In genomic region chr16:69132424-69133252, GRCh38 we compare ENCODE assay signal across 8 cellular contexts. TPM values are rescaled to one million over a fixed set of nuclear protein-coding genes. Genes with fewer than 3 reads are reported as not detected.
DNase-seq lines count a peak whose midpoint lies in the region; ATAC-seq and TF ChIP-seq lines count a peak whose summit lies in the region.

TSS of gene CHTF8 (minus strand) at chr16:69132588. CDS start at chr16:69121458, 11,130 bp downstream.
TSS of gene UTP4 (plus strand) at chr16:69132649. CDS start at chr16:69133460, 811 bp downstream.

- H3K27me3 ChIP-seq in endodermal cell (ENCODE audit: control insufficient read depth, insufficient read depth, low read length, poor library complexity, severe bottlenecking): no peaks in the 10 kb centered on the region

- H3K4me1 ChIP-seq in endodermal cell (ENCODE audit: control insufficient read depth, insufficient read depth, low read length) (no peaks in the 10 kb centered on the region), mesodermal cell (ENCODE audit: control insufficient read depth, insufficient read depth, low read length, poor library complexity, severe bottlenecking) (peaks cover 15% of the 10 kb centered on the region)

- TF ChIP-seq CTCF in CD14-positive monocyte (IDR thresholded peaks at IDR 0.05): no peak
- TF ChIP-seq CTCF in endodermal cell (conservative IDR thresholded peaks at IDR 0.05): no peak

- peaks cover 0 to 1% (median 0%) of the 10 kb centered on the region in 3 donors for H3K27me3 Mint-ChIP-seq in CD14-positive monocyte (ENCODE audit: low read depth in 3 of 3)
- H3K27me3 Mint-ChIP-seq in endodermal cell (ENCODE audit: insufficient read depth): no peaks in the 10 kb centered on the region

- no peaks in the 10 kb centered on the region for H3K9me3 Mint-ChIP-seq in CD14-positive monocyte
- H3K9me3 Mint-ChIP-seq in endodermal cell: no peaks in the 10 kb centered on the region

- H3K27ac Mint-ChIP-seq in CD14-positive monocyte: peak within 1 kb of the TSS; percentile 90 to 95 (median 93)
- peak within 1 kb of the TSS; percentile 91 for H3K27ac Mint-ChIP-seq in endodermal cell

- H3K9me3 ChIP-seq in endodermal cell (ENCODE audit: control insufficient read depth, low read length) (no peaks in the 10 kb centered on the region), mesodermal cell (ENCODE audit: control insufficient read depth, low read length) (no peaks in the 10 kb centered on the region)

- H3K4me1 Mint-ChIP-seq in CD14-positive monocyte (peaks cover 36% of the 10 kb centered on the region), endodermal cell (peaks cover 28% of the 10 kb centered on the region)

- intact Hi-C loops in CD14-positive monocyte (cut with micrococcal nuclease): loop anchor here (5.0 to 10.0 kb wide), 3 partner anchors 52 to 595 kb away; partner anchors contain the start of genes SNTB2 (in 1 of the 2), VPS4A (in 1 of the 2) and ZFP90 (in 1 of the 2)

- H3K4me3 Mint-ChIP-seq in CD14-positive monocyte: peak within 1 kb of the TSS; percentile 95 to 96
- H3K4me3 Mint-ChIP-seq in endodermal cell: peak within 1 kb of the TSS; percentile 97

- H3K36me3 ChIP-seq in endodermal cell (ENCODE audit: control insufficient read depth, insufficient read depth, low read length) (peaks cover 36% of the 10 kb centered on the region), mesodermal cell (ENCODE audit: control insufficient read depth, insufficient read depth, low read length) (peaks cover 60% of the 10 kb centered on the region)

- ATAC-seq in GM19328 (IDR thresholded peaks at IDR 0.05; ENCODE audit: unreplicated experiment): peak; percentile 82
- peak; percentile 44 for ATAC-seq in HG03469 (IDR thresholded peaks at IDR 0.05; ENCODE audit: unreplicated experiment)

- H3K36me3 Mint-ChIP-seq in CD14-positive monocyte (peaks cover 11 to 20% of the 10 kb centered on the region in 2 donors), endodermal cell (ENCODE audit: low read depth) (peaks cover 30% of the 10 kb centered on the region)

- 0% methylated on average over 17 to 78 of the region's 78 CpGs for WGBS in endodermal cell (ENCODE audit: insufficient coverage in 1 of 2, insufficient read length in 1 of 2), 2 experiments
- WGBS in mesodermal cell (ENCODE audit: insufficient coverage in 2 of 2), 2 experiments: 0 to 2% methylated on average over 43 to 58 of the region's 78 CpGs

- peak within 1 kb of the TSS; percentile 95 for H3K9ac ChIP-seq in endodermal cell (ENCODE audit: extremely low read depth, low read length, poor library complexity, severe bottlenecking)

- peak within 1 kb of the TSS; percentile 88 for H3K27ac ChIP-seq in endodermal cell (ENCODE audit: low read depth, low read length)
- H3K27ac ChIP-seq in mesodermal cell (ENCODE audit: low read depth, low read length, severe bottlenecking): peak within 1 kb of the TSS; percentile 88

- H3K4me3 ChIP-seq in endodermal cell (ENCODE audit: low read length) (peak within 1 kb of the TSS; percentile 99), mesodermal cell (ENCODE audit: extremely low read depth, insufficient read depth, low read length, poor library complexity, severe bottlenecking) (peak within 1 kb of the TSS; percentile 83)

- peak; percentile 80 for DNase-seq in CD14-positive monocyte (ENCODE audit: low spot score)
- DNase-seq in NOMO-1 treated with dmso at 0.1 percent for 144 hours (lab: John Stamatoyannopoulos, UW; ENCODE audit: unreplicated experiment): peak; percentile 79
- DNase-seq in activated CD8-positive, alpha-beta memory T cell treated with anti-CD3 and anti-CD28 coated beads for 48 hours (ENCODE audit: low read depth in 2 of 3, low spot score in 2 of 3): peak; percentile 73 to 76 (median 73)
- DNase-seq in endodermal cell: peak; percentile 94
- peak; percentile 74 for DNase-seq in stimulated activated CD8-positive, alpha-beta memory T cell treated with anti-CD3 and anti-CD28 coated beads, Interleukin-15, amount 100 ng/mL, for 24 hours (ENCODE audit: low read depth)

RNA-seq across cellular contexts. Expression of gene CHTF8, which starts in this region (rescaled TPM):
- 100 to 1,000 TPM; 158 to 172 TPM for polyA plus RNA-seq in CD14-positive monocyte
- total RNA-seq in endodermal cell: 100 to 1,000 TPM; 105 to 142 TPM
- 122 TPM for polyA plus RNA-seq in endodermal cell (2013, experiment 1 of 2)
- polyA plus RNA-seq in endodermal cell (2013, experiment 2 of 2): 111 TPM
- polyA plus RNA-seq in mesodermal cell (2013, experiment 1 of 2): 116 TPM
- polyA plus RNA-seq in mesodermal cell (2013, experiment 2 of 2): 99.3 TPM

RNA-seq across cellular contexts. Expression of gene UTP4, which starts in this region (rescaled TPM):
- 10 to 100 TPM; 19.6 to 27.8 TPM for polyA plus RNA-seq in CD14-positive monocyte
- total RNA-seq in endodermal cell: 10 to 100 TPM; 44.1 to 45.3 TPM
- polyA plus RNA-seq in endodermal cell (2013, experiment 1 of 2): 43.1 TPM
- polyA plus RNA-seq in endodermal cell (2013, experiment 2 of 2): 37.3 TPM
- polyA plus RNA-seq in mesodermal cell (2013, experiment 1 of 2): 37.2 TPM
- 33.0 TPM for polyA plus RNA-seq in mesodermal cell (2013, experiment 2 of 2)

Comparison
In these comparisons a context has a peak if more than half of its experiments do, and no peak if none do; other contexts are left out.
1. Peak in every context shown above with its lines: DNase-seq, ATAC-seq, H3K4me3 ChIP-seq and H3K27ac ChIP-seq.